ENCODE assay signal across 24 cellular contexts in the genomic region with DNA sequence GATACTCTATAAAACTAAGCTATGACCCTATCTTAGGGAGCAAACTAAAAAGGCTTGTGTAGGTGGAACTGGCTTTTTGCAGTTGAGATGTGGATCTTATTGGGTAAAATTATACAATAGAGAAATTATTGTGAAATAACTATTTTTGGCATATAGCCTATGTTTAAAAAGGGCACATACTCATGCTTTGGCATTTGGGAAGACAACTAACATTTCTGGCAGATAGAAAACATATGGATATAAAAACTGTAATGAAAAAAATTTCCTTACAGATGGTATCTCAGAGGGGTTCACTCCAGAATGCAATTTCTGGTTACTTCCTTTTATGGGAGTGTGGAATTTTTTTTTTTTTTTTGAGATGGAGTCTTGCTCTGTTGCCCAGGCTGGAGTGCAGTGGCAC.
A peak's percentile ranks its signal among the peaks of the same experiment; 100 is the strongest.
DNase-seq lines count a peak whose midpoint lies in the region; ATAC-seq and TF ChIP-seq lines count a peak whose summit lies in the region.
"Had no signal": no experiment of that assay in that cellular context is flagged by ENCODE, and none has a peak within 500 bp of the region (broad histone marks: within the 10 kb centered on the region; RNA-seq: fewer than 3 reads in every experiment).

No MANE protein-coding gene starts in this region.

- H3K4me1 ChIP-seq in neural progenitor cell = no peaks in the 10 kb centered on the region
- H3K4me1 ChIP-seq: ascending aorta, esophagus muscularis mucosa, upper lobe of right lung had no signal

- no peaks in the 10 kb centered on the region for H3K9me3 ChIP-seq in neural progenitor cell (ENCODE audit: low read depth)
- H3K9me3 ChIP-seq: ascending aorta, esophagus muscularis mucosa, upper lobe of right lung had no signal

- no peaks in the 10 kb centered on the region for H3K9me3 Mint-ChIP-seq in neural progenitor cell

- no peaks in the 10 kb centered on the region for H3K27me3 Mint-ChIP-seq in neural progenitor cell (ENCODE audit: insufficient read depth, low read depth)
- H3K27me3 Mint-ChIP-seq: activated B cell treated with CpG ODN at 0.5 μM for 24 hours; activated naive CD8-positive, alpha-beta T cell; CD4-positive, CD25-positive, alpha-beta regulatory T cell had no signal

- no peaks in the 10 kb centered on the region for H4K20me1 ChIP-seq in neural progenitor cell (ENCODE audit: low read depth)

- H2AFZ ChIP-seq in neural progenitor cell (replicated peaks) = no peak overlapping the region

- H3F3A ChIP-seq in neural progenitor cell (ENCODE audit: low read depth) = no peaks in the 10 kb centered on the region

- H3K79me2 ChIP-seq in neural progenitor cell (ENCODE audit: low read depth) = no peaks in the 10 kb centered on the region

- H3K4me2 ChIP-seq in neural progenitor cell = no peak overlapping the region

- ATAC-seq in HG02610 (IDR thresholded peaks at IDR 0.05; ENCODE audit: unreplicated experiment) (no peak), GM18870 (IDR thresholded peaks at IDR 0.05; ENCODE audit: unreplicated experiment) (no peak)
- ATAC-seq: Right ventricle myocardium inferior, upper lobe of right lung had no signal

- DNase-seq in AG08395 (ENCODE audit: low spot score) (peak; percentile 33), HCEC 1CT (peak; percentile 87), cerebellum (ENCODE audit: low spot score) (peak; percentile 5), neural progenitor cell (ENCODE audit: low spot score) (no peak), AML-193 (lab: John Stamatoyannopoulos, UW) (no peak)
- DNase-seq in activated effector memory CD4-positive, alpha-beta T cell treated with anti-CD3 and anti-CD28 coated beads, Interleukin-2, amount 50 U/mL, for 16 hours = no peak
- DNase-seq: activated B cell treated with CpG ODN at 0.5 μM for 24 hours; activated CD4-positive, alpha-beta T cell treated with anti-CD3 and anti-CD28 coated beads, Interleukin-2, amount 50 U/mL, for 48 hours; activated CD8-positive, alpha-beta memory T cell treated with anti-CD3 and anti-CD28 coated beads, Interleukin-2, amount 50 U/mL, for 48 hours; CD4-positive, CD25-positive, alpha-beta regulatory T cell; effector CD8-positive, alpha-beta T cell; NCI-H1417; NCI-H2081 treated with DMSO at 0.1 percent for 48 hours; NCI-H82; T1000; upper lobe of right lung had no signal

- H3K27ac ChIP-seq in neural progenitor cell = no peak overlapping the region
- H3K27ac ChIP-seq: ascending aorta, esophagus muscularis mucosa, upper lobe of right lung had no signal

- no peak overlapping the region for H3K9ac ChIP-seq in neural progenitor cell

- no peaks in the 10 kb centered on the region for H3K36me3 ChIP-seq in neural progenitor cell

- H3K4me3 ChIP-seq in neural progenitor cell = no peak overlapping the region
- H3K4me3 ChIP-seq: ascending aorta, esophagus muscularis mucosa, skin epidermis, upper lobe of right lung had no signal

- H3K27ac Mint-ChIP-seq in neural progenitor cell = peak overlapping the region; percentile 34
- H3K27ac Mint-ChIP-seq: activated B cell treated with CpG ODN at 0.5 μM for 24 hours; activated T-helper 2 cell treated with anti-CD3 and anti-CD28 coated beads, Interferon-gamma antibody, Interleukin-2, Interleukin-4, amounts not matched to agents 10 μg/mL and 5 μg/mL and 100 μg/mL, durations not matched to agents 14 hours and 24 hours and 36 hours had no signal

- H3K4me3 Mint-ChIP-seq in neural progenitor cell = no peak overlapping the region
- H3K4me3 Mint-ChIP-seq: activated B cell treated with CpG ODN at 0.5 μM for 24 hours; activated naive CD8-positive, alpha-beta T cell; CD4-positive, CD25-positive, alpha-beta regulatory T cell had no signal

- TF ChIP-seq CTCF in neural progenitor cell (IDR thresholded peaks at IDR 0.05) = no peak

- H3K36me3 Mint-ChIP-seq in neural progenitor cell = peaks cover 12% of the 10 kb centered on the region

- no peaks in the 10 kb centered on the region for H3K27me3 ChIP-seq in neural progenitor cell
- H3K27me3 ChIP-seq: ascending aorta, esophagus muscularis mucosa, upper lobe of right lung had no signal

- no peaks in the 10 kb centered on the region for H3K4me1 Mint-ChIP-seq in neural progenitor cell
- H3K4me1 Mint-ChIP-seq: activated B cell treated with CpG ODN at 0.5 μM for 24 hours had no signal

Comparison
In these comparisons a context has a peak if more than half of its experiments do, and no peak if none do; other contexts are left out.
1. DNase-seq: peak in AG08395 (single experiment), HCEC 1CT (single experiment) and cerebellum (single experiment); none in neural progenitor cell (single experiment), AML-193 (0 of 2) and activated effector memory CD4-positive, alpha-beta T cell treated with anti-CD3 and anti-CD28 coated beads, Interleukin-2, amount 50 U/mL, for 16 hours (single experiment).